In the genomic region with DNA sequence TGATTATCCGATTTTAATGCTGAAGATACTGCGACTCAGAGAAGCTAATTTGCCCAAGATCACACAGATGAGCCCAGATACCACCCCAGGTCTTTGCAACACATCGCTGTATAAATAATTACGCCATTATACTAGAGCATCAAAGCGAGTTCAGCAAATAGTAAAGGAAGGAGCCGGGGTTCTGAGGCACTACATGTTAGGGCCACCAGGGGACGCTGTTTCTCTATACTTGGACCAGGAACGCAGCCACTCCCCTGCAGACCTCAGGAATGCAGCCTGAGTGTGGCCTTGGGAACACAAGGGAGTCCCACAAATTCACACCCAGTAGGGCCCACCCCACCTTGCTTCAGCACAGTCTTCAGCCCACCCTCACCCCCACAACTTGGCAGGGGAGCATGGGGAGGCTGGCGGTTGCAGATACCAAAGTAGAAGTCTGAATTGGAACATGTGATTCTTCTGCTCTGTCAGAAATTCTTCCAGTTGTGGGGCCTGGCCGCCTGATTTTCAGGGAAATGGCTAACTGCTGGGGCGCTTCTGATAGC, we compare ENCODE assay signal across 7 cellular contexts. TPM values are rescaled to one million over a fixed set of nuclear protein-coding genes. Genes with fewer than 3 reads are reported as not detected.
DNase-seq lines count a peak whose midpoint lies in the region; ATAC-seq and TF ChIP-seq lines count a peak whose summit lies in the region.

No MANE protein-coding gene starts in this region.

- ATAC-seq in GM18502 (IDR thresholded peaks at IDR 0.05; ENCODE audit: poor library complexity, unreplicated experiment) (peak; percentile 70), natural killer cell (peak; percentile 77 to 87 (median 85))
- ATAC-seq in stimulated activated effector memory CD8-positive, alpha-beta T cell treated with anti-CD3 and anti-CD28 coated beads, Interleukin-12 subunit alpha, Interleukin-12 subunit beta, amount 100 ng/mL, for 72 hours, result peak; percentile 68

- H3K27me3 ChIP-seq in HUES48 (ENCODE audit: control insufficient read depth, insufficient read depth, low read length) (peaks cover 10% of the 10 kb centered on the region), esophagus muscularis mucosa (no peaks in the 10 kb centered on the region)

- no peaks in the 10 kb centered on the region for H3K36me3 Mint-ChIP-seq in natural killer cell
- H3K36me3 Mint-ChIP-seq in stimulated activated effector memory CD8-positive, alpha-beta T cell treated with anti-CD3 and anti-CD28 coated beads, Interleukin-12 subunit alpha, Interleukin-12 subunit beta, amount 100 ng/mL, for 72 hours, result no peaks in the 10 kb centered on the region

- TF ChIP-seq CTCF in esophagus muscularis mucosa (IDR thresholded peaks at IDR 0.05) (peak; percentile 98 to 100 (median 100)), natural killer cell (IDR thresholded peaks at IDR 0.05) (peak; percentile 97)

- no peak for TF ChIP-seq POLR2A in esophagus muscularis mucosa (IDR thresholded peaks at IDR 0.05; ENCODE audit: low read depth)

- no peaks in the 10 kb centered on the region for H3K9me3 Mint-ChIP-seq in natural killer cell
- H3K9me3 Mint-ChIP-seq in stimulated activated effector memory CD8-positive, alpha-beta T cell treated with anti-CD3 and anti-CD28 coated beads, Interleukin-12 subunit alpha, Interleukin-12 subunit beta, amount 100 ng/mL, for 72 hours, result no peaks in the 10 kb centered on the region

- WGBS in esophagus muscularis mucosa, result 8% methylated on average over 11 of the region's 11 CpGs

- intact Hi-C loops in esophagus muscularis mucosa (cut with DNase I) (loop anchor here (2.0 kb wide), 2 partner anchors 70 to 168 kb away; no protein-coding TSS in a partner anchor), natural killer cell (cut with micrococcal nuclease) (loop anchor here (1.0 to 2.0 kb wide), 3 partner anchors 70 to 184 kb away; no protein-coding TSS in a partner anchor)

- H3K4me3 ChIP-seq in HUES48 (ENCODE audit: low read depth, low read length) (no peak overlapping the region; the same call in 1 of the 2 replicates), esophagus muscularis mucosa (peak overlapping the region; percentile 10 to 35 (median 16))

- peak overlapping the region; percentile 46; the same call in 1 of the 2 replicates for H3K9ac ChIP-seq in HUES48 (ENCODE audit: low read depth, low read length)

- DNase-seq in OCI-M1 (lab: John Stamatoyannopoulos, UW) (peak; percentile 82), esophagus muscularis mucosa (ENCODE audit: extremely low spot score) (peak; percentile 97), natural killer cell (peak; percentile 63)
- DNase-seq in activated T-cell treated with anti-CD3 and anti-CD28 coated beads, Interleukin-2, amount 50 U/mL, for 1 hour, result peak; percentile 77
- peak; percentile 60 to 84 for DNase-seq in stimulated activated effector memory CD8-positive, alpha-beta T cell treated with anti-CD3 and anti-CD28 coated beads, Interleukin-12 subunit alpha, Interleukin-12 subunit beta, amount 100 ng/mL, for 72 hours (ENCODE audit: low spot score in 2 of 2)

- H3K36me3 ChIP-seq in HUES48 (ENCODE audit: control insufficient read depth, insufficient read depth, low read length) (no peaks in the 10 kb centered on the region), esophagus muscularis mucosa (no peaks in the 10 kb centered on the region)

- peak overlapping the region; percentile 45 for H3K4me3 Mint-ChIP-seq in natural killer cell
- H3K4me3 Mint-ChIP-seq in stimulated activated effector memory CD8-positive, alpha-beta T cell treated with anti-CD3 and anti-CD28 coated beads, Interleukin-12 subunit alpha, Interleukin-12 subunit beta, amount 100 ng/mL, for 72 hours, result no peak overlapping the region

- H3K27ac Mint-ChIP-seq in natural killer cell, result no peak overlapping the region
- no peak overlapping the region for H3K27ac Mint-ChIP-seq in stimulated activated effector memory CD8-positive, alpha-beta T cell treated with anti-CD3 and anti-CD28 coated beads, Interleukin-12 subunit alpha, Interleukin-12 subunit beta, amount 100 ng/mL, for 72 hours

- H3K27ac ChIP-seq in HUES48 (ENCODE audit: low read depth, low read length) (peak overlapping the region; percentile 74), esophagus muscularis mucosa (replicated peaks in 1 of 4) (peak overlapping the region; percentile 91 to 99 (median 92))

- no peak for TF ChIP-seq EP300 in esophagus muscularis mucosa (IDR thresholded peaks at IDR 0.05)

- H3K4me1 Mint-ChIP-seq in natural killer cell, result peaks cover 8 to 12% of the 10 kb centered on the region in 2 donors
- peaks cover 6% of the 10 kb centered on the region for H3K4me1 Mint-ChIP-seq in stimulated activated effector memory CD8-positive, alpha-beta T cell treated with anti-CD3 and anti-CD28 coated beads, Interleukin-12 subunit alpha, Interleukin-12 subunit beta, amount 100 ng/mL, for 72 hours

- H3K4me1 ChIP-seq in HUES48 (ENCODE audit: control insufficient read depth, insufficient read depth, low read length), result peaks cover 12% of the 10 kb centered on the region
- H3K4me1 ChIP-seq in esophagus muscularis mucosa, result peaks cover 30 to 61% (median 54%) of the 10 kb centered on the region in 4 donors

- H3K9me3 ChIP-seq in HUES48 (ENCODE audit: control insufficient read depth, insufficient read depth, low read length) (no peaks in the 10 kb centered on the region), esophagus muscularis mucosa (no peaks in the 10 kb centered on the region)

- H3K27me3 Mint-ChIP-seq in natural killer cell (ENCODE audit: low read depth in 2 of 2), result peaks cover 36 to 58% of the 10 kb centered on the region in 2 donors

RNA-seq across cellular contexts. Expression of a gene that starts 57.8 kb away (rescaled TPM):
- total RNA-seq in esophagus muscularis mucosa (100 to 1,000 TPM in 2 of 4 donors, 10 to 100 TPM in 2; 78.2 to 120 (median 96.5) TPM), natural killer cell (10 to 100 TPM; 56.7 to 69.5 (median 56.8) TPM)
